ENCODE assay signal across 13 cellular contexts in the genomic region with DNA sequence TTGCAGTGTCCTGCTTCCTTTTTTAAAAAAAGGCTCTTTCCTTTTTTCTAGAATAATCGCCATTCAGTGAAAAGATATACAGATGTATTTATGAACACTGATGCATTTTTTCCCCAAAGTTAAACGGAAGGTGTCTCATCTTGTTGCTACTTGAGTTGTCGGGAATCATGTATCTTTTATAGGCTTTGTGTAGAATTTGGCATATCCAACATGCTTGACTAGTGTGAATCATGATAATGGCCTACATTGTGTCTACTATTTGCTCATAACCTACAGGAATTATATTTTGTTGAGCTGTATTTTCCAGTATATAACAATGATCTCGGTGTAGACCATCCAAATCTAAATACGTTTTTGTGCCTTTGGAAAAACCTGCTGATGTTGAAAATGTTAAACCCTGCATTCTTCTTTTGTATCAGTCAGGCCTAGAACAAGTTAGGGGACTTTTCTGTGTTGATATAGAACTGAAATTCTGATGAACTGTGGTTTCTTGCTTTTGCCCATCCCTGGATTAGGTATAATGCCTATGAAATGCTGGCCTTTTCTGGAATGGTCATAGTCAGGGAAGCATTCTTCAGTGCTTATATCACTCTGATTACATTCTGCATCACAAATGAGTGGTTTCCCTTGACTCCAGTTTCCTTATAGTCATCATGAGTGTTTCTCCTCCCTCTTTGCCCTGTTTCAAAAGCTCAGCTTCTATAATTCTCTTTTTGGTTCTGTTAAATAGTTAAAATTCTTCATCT. TPM values are rescaled to one million over a fixed set of nuclear protein-coding genes. Genes with fewer than 3 reads are reported as not detected.
A peak's percentile ranks its signal among the peaks of the same experiment; 100 is the strongest.
DNase-seq lines count a peak whose midpoint lies in the region; ATAC-seq, FAIRE-seq and TF ChIP-seq lines count a peak whose summit lies in the region.
"Had no signal": no experiment of that assay in that cellular context is flagged by ENCODE, and none has a peak within 500 bp of the region (broad histone marks: within the 10 kb centered on the region; RNA-seq: fewer than 3 reads in every experiment).

No MANE protein-coding gene starts in this region.

- H3K4me2 ChIP-seq in Karpas-422 (ENCODE audit: low read depth, low read length, poor library complexity, severe bottlenecking): no peak overlapping the region
- H3K4me2 ChIP-seq in neuronal stem cell (ENCODE audit: insufficient read depth, low read length, poor library complexity, severe bottlenecking): no peak overlapping the region

- no peak overlapping the region for H4K91ac ChIP-seq in neuronal stem cell (ENCODE audit: low read depth, low read length, poor library complexity)

- no peaks in the 10 kb centered on the region for H3K9me2 ChIP-seq in Karpas-422 (replicated peaks; ENCODE audit: insufficient read depth, low read length)

- H3K27me3 ChIP-seq in Karpas-422 (ENCODE audit: low read length) (no peaks in the 10 kb centered on the region), neuronal stem cell (ENCODE audit: control insufficient read depth in 3 of 3, insufficient read depth in 3 of 3, low read depth in 1 of 3, low read length in 3 of 3) (no peaks in the 10 kb centered on the region)

- no peak overlapping the region for H2BK5ac ChIP-seq in neuronal stem cell (ENCODE audit: low read length)

- POLR2A ChIA-PET in RWPE1 (lab: Yijun Ruan, JAX; ENCODE audit: low non-redundant PET): no interaction called here

- no peak overlapping the region for H4K8ac ChIP-seq in neuronal stem cell (ENCODE audit: low read depth, low read length)

- H3K23ac ChIP-seq in neuronal stem cell (ENCODE audit: low read depth, low read length, poor library complexity): no peak overlapping the region

- TF ChIP-seq CTCF in RWPE1 (conservative IDR thresholded peaks at IDR 0.05; ENCODE audit: low read depth) (no peak), epithelial cell of proximal tubule (conservative IDR thresholded peaks at IDR 0.05; ENCODE audit: low read depth, low read length) (no peak), mucosa of descending colon (IDR thresholded peaks at IDR 0.05) (no peak)

- H3K4me1 ChIP-seq in Karpas-422 (ENCODE audit: low read length): no peaks in the 10 kb centered on the region
- no peaks in the 10 kb centered on the region for H3K4me1 ChIP-seq in mucosa of descending colon (ENCODE audit: low read depth)
- H3K4me1 ChIP-seq in neuronal stem cell (ENCODE audit: control insufficient read depth in 2 of 2, insufficient read depth in 1 of 2, low read depth in 1 of 2, low read length in 2 of 2): no peaks in the 10 kb centered on the region

- H3K79me2 ChIP-seq in Karpas-422 (ENCODE audit: low read length): no peaks in the 10 kb centered on the region

- no peak overlapping the region for H3K14ac ChIP-seq in neuronal stem cell (ENCODE audit: low read length)

- H3K4me3 ChIP-seq in epithelial cell of proximal tubule (ENCODE audit: low read depth, low read length): no peak overlapping the region
- H3K4me3 ChIP-seq in Karpas-422 (ENCODE audit: low read length): no peak overlapping the region
- H3K4me3 ChIP-seq in mucosa of descending colon: no peak overlapping the region
- no peak overlapping the region for H3K4me3 ChIP-seq in neuronal stem cell (ENCODE audit: low read length in 2 of 2)

- no peaks in the 10 kb centered on the region for H4K20me1 ChIP-seq in Karpas-422 (ENCODE audit: insufficient read depth, low read depth, low read length)

- H2AFZ ChIP-seq in Karpas-422 (ENCODE audit: low read length) (no peak overlapping the region), neuronal stem cell (ENCODE audit: low read length) (no peak overlapping the region)

- no peak for DNase-seq in GM12891 (ENCODE audit: insufficient read length, low spot score)
- DNase-seq in RWPE1 (ENCODE audit: low spot score): peak; percentile 88
- DNase-seq in epithelial cell of proximal tubule (ENCODE audit: low read depth): peak; percentile 94
- peak; percentile 47 for DNase-seq in pulmonary artery endothelial cell (ENCODE audit: low read depth, low spot score)
- no peak for DNase-seq in Karpas-422
- DNase-seq in mucosa of descending colon: no peak
- no peak for DNase-seq in neuronal stem cell (ENCODE audit: low spot score)
- DNase-seq: activated T-cell treated with anti-CD3 and anti-CD28 coated beads, Interleukin-2, amount 50 U/mL, for 4 hours; naive B cell had no signal

- H3K27ac ChIP-seq in RWPE1: no peak overlapping the region
- H3K27ac ChIP-seq in Karpas-422 (ENCODE audit: low read length): no peak overlapping the region
- H3K27ac ChIP-seq in neuronal stem cell (replicated peaks; ENCODE audit: low read length): no peak overlapping the region

- H2BK12ac ChIP-seq in neuronal stem cell (ENCODE audit: low read length): no peak overlapping the region

- H2AK5ac ChIP-seq in neuronal stem cell (ENCODE audit: low read depth, low read length): no peak overlapping the region

- H3K36me3 ChIP-seq in Karpas-422 (ENCODE audit: insufficient read depth, low read length) (no peaks in the 10 kb centered on the region), mucosa of descending colon (ENCODE audit: low read depth) (no peaks in the 10 kb centered on the region), neuronal stem cell (replicated peaks in 1 of 2; ENCODE audit: control insufficient read depth in 2 of 2, insufficient read depth in 2 of 2, low read length in 2 of 2) (no peaks in the 10 kb centered on the region)

- CTCF ChIA-PET in RWPE1 (lab: Yijun Ruan, JAX): no interaction called here

- intact Hi-C loops in mucosa of descending colon (cut with DNase I, micrococcal nuclease): no loop called here

- ATAC-seq in HG02885 (IDR thresholded peaks at IDR 0.05; ENCODE audit: poor library complexity, unreplicated experiment): no peak
- ATAC-seq in mucosa of descending colon: no peak
- ATAC-seq: activated T-cell treated with anti-CD3 and anti-CD28 coated beads, Interleukin-2, amount 50 U/mL, for 4 hours; stimulated activated memory B cell treated with anti-CD40 and anti-IgM and Interleukin-4, amounts not matched to agents 10 μg/mL and 1 μg/mL and 100 μg/mL, for 72 hours had no signal

- H3K18ac ChIP-seq in neuronal stem cell (ENCODE audit: low read length): no peak overlapping the region

- no CpG with 5 or more reads among the region's 5 CpGs for WGBS in neuronal stem cell (ENCODE audit: extremely low coverage in 2 of 2, insufficient read length in 2 of 2, insufficient replicate concordance in 1 of 2), 2 donors

- FAIRE-seq in GM12891 (lab: Jason Lieb, UNC): peak; percentile 56
- FAIRE-seq: colon, H1 had no signal

- no peak for TF ChIP-seq POLR2A in GM12891 (IDR thresholded peaks at IDR 0.05; ENCODE audit: low read depth, low read length)

- H3K79me1 ChIP-seq in neuronal stem cell (ENCODE audit: low read depth, low read length): no peaks in the 10 kb centered on the region

- H3K9ac ChIP-seq in Karpas-422 (ENCODE audit: low read length): no peak overlapping the region
- H3K9ac ChIP-seq in neuronal stem cell (ENCODE audit: low read depth, low read length, poor library complexity): no peak overlapping the region

- H2BK15ac ChIP-seq in neuronal stem cell (ENCODE audit: low read length): no peak overlapping the region

- H2BK120ac ChIP-seq in neuronal stem cell (ENCODE audit: low read depth, low read length): no peak overlapping the region

- H3K4ac ChIP-seq in neuronal stem cell (ENCODE audit: low read length): no peak overlapping the region

- H3K9me3 ChIP-seq in Karpas-422 (ENCODE audit: low read length) (no peaks in the 10 kb centered on the region), mucosa of descending colon (no peaks in the 10 kb centered on the region), neuronal stem cell (replicated peaks in 1 of 2; ENCODE audit: control insufficient read depth in 2 of 2, insufficient read depth in 1 of 2, low read depth in 1 of 2, low read length in 2 of 2) (peaks cover 0 to 7% of the 10 kb centered on the region in 2 donors)

TF ChIP-seq in GM12891, 5 proteins besides CTCF, POLR2A, EP300 and RAD21:
- no peak for TF ChIP-seq PAX5 (IDR thresholded peaks at IDR 0.05; ENCODE audit: insufficient read depth, low read length, severe bottlenecking)
TF ChIP-seq in GM12891: peak in this region for 0.

RNA-seq across cellular contexts. Expression of gene BMAL2, which starts 10.8 kb away (rescaled TPM):
- polyA plus RNA-seq in GM12891 (2012; ENCODE audit: low read depth, missing spikeins): 21.9 TPM
- total RNA-seq in epithelial cell of proximal tubule: 27.4 and 39.9 TPM in 2 replicates
- total RNA-seq in pulmonary artery endothelial cell: 55.7 and 65.4 TPM in 2 replicates
- not detected in 2 replicates for total RNA-seq in Karpas-422 (2014; rRNA removed; shearing (Covaris generic); ENCODE audit: low replicate concordance)
- 1 to 10 TPM; 2.2 to 3.9 (median 3.6) TPM for total RNA-seq in mucosa of descending colon
- polyA plus RNA-seq in neuronal stem cell (2013, experiment 1 of 2): 4.0 TPM
- 4.3 TPM for polyA plus RNA-seq in neuronal stem cell (2013, experiment 2 of 2)

Comparison
In these comparisons a context has a peak if more than half of its experiments do, and no peak if none do; other contexts are left out.
1. DNase-seq: peak in RWPE1 (single experiment), epithelial cell of proximal tubule (single experiment) and pulmonary artery endothelial cell (single experiment); none in GM12891 (single experiment), Karpas-422 (single experiment), mucosa of descending colon (0 of 3) and neuronal stem cell (single experiment).